10 cellular contexts compared by ENCODE assay signal in genomic region chr7:115475774-115476407, GRCh38.
DNase-seq lines count a peak whose midpoint lies in the region; ATAC-seq and FAIRE-seq lines count a peak whose summit lies in the region.
"Had no signal": no experiment of that assay in that cellular context is flagged by ENCODE, and none has a peak within 500 bp of the region (broad histone marks: within the 10 kb centered on the region; RNA-seq: fewer than 3 reads in every experiment).

No MANE protein-coding gene starts in this region.

- no peaks in the 10 kb centered on the region for H3K4me1 ChIP-seq in rectal smooth muscle tissue (ENCODE audit: control insufficient read depth, insufficient read depth, low read length)

- FAIRE-seq in urothelium cell line (lab: Jason Lieb, UNC): no peak

- no peak overlapping the region for H3K9ac ChIP-seq in rectal smooth muscle tissue (ENCODE audit: low read length)

- no peaks in the 10 kb centered on the region for H3K36me3 ChIP-seq in rectal smooth muscle tissue (ENCODE audit: control insufficient read depth, insufficient read depth, low read length)

- ATAC-seq in GM19452 (IDR thresholded peaks at IDR 0.05; ENCODE audit: unreplicated experiment): no peak

- peak; percentile 28 to 55 for DNase-seq in NOMO-1 (lab: John Stamatoyannopoulos, UW; ENCODE audit: unreplicated experiment in 2 of 2)
- DNase-seq in NOMO-1 treated with dmso at 0.1 percent for 144 hours (lab: John Stamatoyannopoulos, UW; ENCODE audit: unreplicated experiment): no peak
- DNase-seq in NCI-H1092 (lab: John Stamatoyannopoulos, UW): peak; percentile 53
- DNase-seq in dermis blood vessel endothelial cell: peak; percentile 17
- no peak for DNase-seq in NCI-H187 (lab: John Stamatoyannopoulos, UW)
- no peak for DNase-seq in urothelium cell line (ENCODE audit: low spot score)
- DNase-seq: activated naive CD8-positive, alpha-beta T cell treated with anti-CD3 and anti-CD28 coated beads, Interleukin-2, amount 10 ng/mL, durations not matched to agents 7 days and 5 days; NK-92 treated with Interleukin-12 subunit alpha and Interleukin-12 subunit beta, amount 100 ng/mL, for 24 hours had no signal

- H3K4me3 ChIP-seq in rectal smooth muscle tissue (ENCODE audit: low read length): no peak overlapping the region

- peak overlapping the region; percentile 16 for H3K27ac ChIP-seq in rectal smooth muscle tissue (ENCODE audit: low read depth, low read length)

- H3K27me3 ChIP-seq in rectal smooth muscle tissue (ENCODE audit: control insufficient read depth, insufficient read depth, low read length): no peaks in the 10 kb centered on the region

Comparison
In these comparisons a context has a peak if more than half of its experiments do, and no peak if none do; other contexts are left out.
1. DNase-seq: peak in NOMO-1 (2 of 2), NCI-H1092 (single experiment) and dermis blood vessel endothelial cell (single experiment); none in NOMO-1 treated with dmso at 0.1 percent for 144 hours (single experiment), NCI-H187 (0 of 2) and urothelium cell line (single experiment).